In genomic region chr18:42518331-42518730, GRCh38 we compare ENCODE assay signal across 7 cellular contexts.
DNase-seq lines count a peak whose midpoint lies in the region; ATAC-seq, FAIRE-seq and TF ChIP-seq lines count a peak whose summit lies in the region.
"Not testable (repeated sequence)": the region's sequence is repeated elsewhere in the genome, so short reads cannot be mapped to it uniquely, and the experiment has no call there.

No MANE protein-coding gene starts in this region.

- TF ChIP-seq CTCF in D721Med (IDR thresholded peaks at IDR 0.05; ENCODE audit: insufficient read depth, missing control alignments); bronchial epithelial cell (IDR thresholded peaks at IDR 0.05; ENCODE audit: insufficient read depth, low read length, severe bottlenecking); foreskin keratinocyte (conservative IDR thresholded peaks at IDR 0.05); mucosa of descending colon (IDR thresholded peaks at IDR 0.05): not testable (repeated sequence)

- not testable (repeated sequence) for H3K4me1 ChIP-seq in foreskin keratinocyte; mucosa of descending colon (ENCODE audit: low read depth)

- FAIRE-seq in D721Med (lab: Jason Lieb, UNC) (peak; percentile 74), bronchial epithelial cell (lab: Jason Lieb, UNC) (peak; percentile 86)
- not testable (repeated sequence) for FAIRE-seq in RCC 7860 (lab: Jason Lieb, UNC)

- H3K4me3 ChIP-seq in bronchial epithelial cell (ENCODE audit: low read depth, low read length); mucosa of descending colon: not testable (repeated sequence)

- H3K36me3 ChIP-seq in bronchial epithelial cell (ENCODE audit: control insufficient read depth, insufficient read depth, low read length); mucosa of descending colon (ENCODE audit: low read depth): not testable (repeated sequence)

- not testable (repeated sequence) for H3K9me3 ChIP-seq in mucosa of descending colon

- peak; percentile 9 for ATAC-seq in foreskin keratinocyte
- peak; percentile 65 for ATAC-seq in mucosa of descending colon

- not testable (repeated sequence) for DNase-seq in D721Med (ENCODE audit: insufficient read length, low spot score); foreskin keratinocyte; mucosa of descending colon
- DNase-seq in M059J (ENCODE audit: low read depth) (peak; percentile 21), NCI-H226 (peak; percentile 19), RCC 7860 (ENCODE audit: low spot score) (peak; percentile 27), bronchial epithelial cell (ENCODE audit: low read depth) (peak; percentile 18)

- intact Hi-C loops in mucosa of descending colon (cut with DNase I, micrococcal nuclease) = not testable (repeated sequence)

- H3K27me3 ChIP-seq in bronchial epithelial cell (ENCODE audit: control insufficient read depth, insufficient read depth, low read length); foreskin keratinocyte: not testable (repeated sequence)

- not testable (repeated sequence) for H3K27ac ChIP-seq in foreskin keratinocyte
